Comparison of ENCODE assay signal across 12 cellular contexts in the genomic region with DNA sequence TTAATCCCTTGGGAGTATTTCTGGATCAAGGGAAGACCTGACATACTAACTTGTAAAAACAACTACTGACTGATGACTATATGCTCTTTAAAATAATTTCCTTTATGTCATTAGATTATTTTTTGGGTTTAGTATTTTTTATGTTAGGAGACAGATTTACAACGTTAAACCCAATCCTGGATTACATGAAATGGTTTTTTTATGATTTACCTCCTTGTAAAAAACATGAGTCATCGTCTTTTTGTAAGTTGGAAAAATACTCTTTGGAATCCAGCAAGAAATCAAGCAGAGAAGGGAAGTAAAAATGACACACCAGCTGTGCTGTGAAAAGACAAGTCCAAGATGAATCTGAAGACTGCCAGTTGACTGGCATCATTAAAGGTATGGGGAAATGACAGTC. TPM values are rescaled to one million over a fixed set of nuclear protein-coding genes. Genes with fewer than 3 reads are reported as not detected.
DNase-seq lines count a peak whose midpoint lies in the region; ATAC-seq and TF ChIP-seq lines count a peak whose summit lies in the region.
"Had no signal": no experiment of that assay in that cellular context is flagged by ENCODE, and none has a peak within 500 bp of the region (broad histone marks: within the 10 kb centered on the region; RNA-seq: fewer than 3 reads in every experiment).

No MANE protein-coding gene starts in this region.

- no peaks in the 10 kb centered on the region for H3K9me3 Mint-ChIP-seq in activated T-helper 2 cell treated with anti-CD3 and anti-CD28 coated beads, Interferon-gamma antibody, Interleukin-2, Interleukin-4, amounts not matched to agents 10 μg/mL and 5 μg/mL and 100 μg/mL, durations not matched to agents 14 hours and 24 hours and 36 hours

- H3K9me3 ChIP-seq in body of pancreas = no peaks in the 10 kb centered on the region

- DNase-seq in AG09309 (ENCODE audit: low read depth) (peak; percentile 81), GM04504 (ENCODE audit: low read depth) (peak; percentile 71), iris pigment epithelial cell (ENCODE audit: low read depth) (peak; percentile 42), midbrain (lab: John Stamatoyannopoulos, UW) (no peak), NCI-H446 treated with DMSO at 0.1 percent for 48 hours (lab: John Stamatoyannopoulos, UW) (no peak), body of pancreas (no peak), mucosa of gallbladder (ENCODE audit: low spot score) (no peak)
- DNase-seq in activated T-helper 2 cell treated with anti-CD3 and anti-CD28 coated beads, Interferon-gamma antibody, Interleukin-2, Interleukin-4, amounts not matched to agents 10 μg/mL and 5 μg/mL and 100 μg/mL, durations not matched to agents 14 hours and 24 hours and 36 hours (ENCODE audit: low spot score) = no peak
- DNase-seq: H7, KBM-7, left colon, NCI-H2171 treated with DMSO at 0.1 percent for 48 hours had no signal

- peak overlapping the region; percentile 77 for H3K27ac Mint-ChIP-seq in activated T-helper 2 cell treated with anti-CD3 and anti-CD28 coated beads, Interferon-gamma antibody, Interleukin-2, Interleukin-4, amounts not matched to agents 10 μg/mL and 5 μg/mL and 100 μg/mL, durations not matched to agents 14 hours and 24 hours and 36 hours

- TF ChIP-seq CTCF in AG09309 (IDR thresholded peaks at IDR 0.05; ENCODE audit: control insufficient read depth, insufficient read depth, low read depth, low read length, missing control alignments) (no peak), body of pancreas (IDR thresholded peaks at IDR 0.05) (no peak)

- H3K36me3 Mint-ChIP-seq in activated T-helper 2 cell treated with anti-CD3 and anti-CD28 coated beads, Interferon-gamma antibody, Interleukin-2, Interleukin-4, amounts not matched to agents 10 μg/mL and 5 μg/mL and 100 μg/mL, durations not matched to agents 14 hours and 24 hours and 36 hours (ENCODE audit: low read depth) = peaks cover 79% of the 10 kb centered on the region

- H3K36me3 ChIP-seq in body of pancreas (replicated peaks in 1 of 2; ENCODE audit: insufficient read depth in 1 of 2, low read depth in 2 of 2) = peaks cover 0 to 15% of the 10 kb centered on the region in 2 donors

- no peaks in the 10 kb centered on the region for H3K27me3 ChIP-seq in body of pancreas

- TF ChIP-seq POLR2A in body of pancreas (IDR thresholded peaks at IDR 0.05) = no peak

- H3K4me3 ChIP-seq in AG09309 (ENCODE audit: control insufficient read depth, low read depth, low read length) (no peak overlapping the region), body of pancreas (no peak overlapping the region)

- intact Hi-C loops in activated T-helper 2 cell treated with anti-CD3 and anti-CD28 coated beads, Interferon-gamma antibody, Interleukin-2, Interleukin-4, amounts not matched to agents 10 μg/mL and 5 μg/mL and 100 μg/mL, durations not matched to agents 14 hours and 24 hours and 36 hours (cut with micrococcal nuclease) = no loop called here
- intact Hi-C loops in body of pancreas (cut with DNase I) = no loop called here

- peak overlapping the region; percentile 59 for H3K4me3 Mint-ChIP-seq in activated T-helper 2 cell treated with anti-CD3 and anti-CD28 coated beads, Interferon-gamma antibody, Interleukin-2, Interleukin-4, amounts not matched to agents 10 μg/mL and 5 μg/mL and 100 μg/mL, durations not matched to agents 14 hours and 24 hours and 36 hours (ENCODE audit: low read depth)

- no peaks in the 10 kb centered on the region for H3K27me3 Mint-ChIP-seq in activated T-helper 2 cell treated with anti-CD3 and anti-CD28 coated beads, Interferon-gamma antibody, Interleukin-2, Interleukin-4, amounts not matched to agents 10 μg/mL and 5 μg/mL and 100 μg/mL, durations not matched to agents 14 hours and 24 hours and 36 hours (ENCODE audit: low read depth)

- no peak for ATAC-seq in body of pancreas
- ATAC-seq: left colon had no signal

- no peak overlapping the region for H3K27ac ChIP-seq in body of pancreas

- H3K4me1 ChIP-seq in body of pancreas = peaks cover 9% of the 10 kb centered on the region

- WGBS in body of pancreas, 2 donors = 74 to 87% methylated on average over 2 of the region's 2 CpGs

- peaks cover 80% of the 10 kb centered on the region for H3K4me1 Mint-ChIP-seq in activated T-helper 2 cell treated with anti-CD3 and anti-CD28 coated beads, Interferon-gamma antibody, Interleukin-2, Interleukin-4, amounts not matched to agents 10 μg/mL and 5 μg/mL and 100 μg/mL, durations not matched to agents 14 hours and 24 hours and 36 hours (ENCODE audit: low read depth)

RNA-seq across cellular contexts. Expression of gene STK4, which starts 6.7 kb away (rescaled TPM):
- 147 and 149 TPM in 2 replicates for total RNA-seq in activated T-helper 2 cell treated with anti-CD3 and anti-CD28 coated beads, Interferon-gamma antibody, Interleukin-2, Interleukin-4, amounts not matched to agents 10 μg/mL and 5 μg/mL and 100 μg/mL, durations not matched to agents 14 hours and 24 hours and 36 hours
- total RNA-seq in body of pancreas = 10 to 100 TPM; 17.8 to 23.6 TPM
- total RNA-seq in mucosa of gallbladder = 29.3 TPM

RNA-seq across cellular contexts. Expression of gene TOMM34, which starts 12.9 kb away (rescaled TPM):
- 59.5 and 62.1 TPM in 2 replicates for total RNA-seq in activated T-helper 2 cell treated with anti-CD3 and anti-CD28 coated beads, Interferon-gamma antibody, Interleukin-2, Interleukin-4, amounts not matched to agents 10 μg/mL and 5 μg/mL and 100 μg/mL, durations not matched to agents 14 hours and 24 hours and 36 hours
- total RNA-seq in body of pancreas (10 to 100 TPM in 1 of 2 donors, 1 to 10 TPM in 1; 2.6 to 13.0 TPM), mucosa of gallbladder (21.4 TPM)

Comparison
In these comparisons a context has a peak if more than half of its experiments do, and no peak if none do; other contexts are left out.
1. DNase-seq: peak in AG09309 (single experiment), GM04504 (single experiment) and iris pigment epithelial cell (single experiment); none in activated T-helper 2 cell treated with anti-CD3 and anti-CD28 coated beads, Interferon-gamma antibody, Interleukin-2, Interleukin-4, amounts not matched to agents 10 μg/mL and 5 μg/mL and 100 μg/mL, durations not matched to agents 14 hours and 24 hours and 36 hours (single experiment), midbrain (single experiment), NCI-H446 treated with DMSO at 0.1 percent for 48 hours (single experiment), body of pancreas (0 of 4) and mucosa of gallbladder (single experiment).